In genomic region chr17:82436601-82437324, GRCh38 we compare ENCODE assay signal across 33 cellular contexts. TPM values are rescaled to one million over a fixed set of nuclear protein-coding genes. Genes with fewer than 3 reads are reported as not detected.
A peak's percentile ranks its signal among the peaks of the same experiment; 100 is the strongest.
DNase-seq lines count a peak whose midpoint lies in the region; ATAC-seq, FAIRE-seq and TF ChIP-seq lines count a peak whose summit lies in the region.
"Had no signal": no experiment of that assay in that cellular context is flagged by ENCODE, and none has a peak within 500 bp of the region (broad histone marks: within the 10 kb centered on the region; RNA-seq: fewer than 3 reads in every experiment).

No MANE protein-coding gene starts in this region.

- 0 out of 2 replicates have a peak overlapping the region, but pooled peaks have one; percentile 38 for H3K9ac ChIP-seq in BLaER1
- no peak overlapping the region; a peak in 1 of 4 replicates for H3K9ac ChIP-seq in K562 (ENCODE audit: insufficient read depth in 1 of 2, low read depth in 2 of 2, low read length in 2 of 2)
- H3K9ac ChIP-seq: neural progenitor cell had no signal

- TF ChIP-seq EP300 in K562 (IDR thresholded peaks at IDR 0.05; ENCODE audit: low read length), result no peak

- peak; percentile 26 for DNase-seq in GM20000 (ENCODE audit: low spot score)
- no peak for DNase-seq in K562 (ENCODE audit: extremely low read depth in 1 of 4, low spot score in 3 of 4)
- no peak for DNase-seq in omental fat pad (ENCODE audit: low spot score)
- no peak for DNase-seq in OCI-M2 (lab: John Stamatoyannopoulos, UW; ENCODE audit: unreplicated experiment)
- no peak for DNase-seq in activated CD8-positive, alpha-beta memory T cell treated with anti-CD3 and anti-CD28 coated beads, Interleukin-2, amount 50 U/mL, for 4 hours
- DNase-seq in stimulated activated naive CD4-positive, alpha-beta T cell treated with Interleukin-2 at 50 U/mL for 16 hours (lab: John Stamatoyannopoulos, UW), result no peak
- DNase-seq: activated B cell treated with CpG ODN at 0.5 μM for 24 hours; activated CD4-positive, alpha-beta T cell treated with anti-CD3 and anti-CD28 coated beads, Interleukin-2, amount 10 ng/mL, durations not matched to agents 7 days and 5 days; activated effector memory CD4-positive, alpha-beta T cell treated with Interleukin-2 at 50 U/mL for 16 hours; activated T-cell treated with anti-CD3 and anti-CD28 coated beads, Interleukin-2, amount 50 U/mL, for 1 hour; Caco-2; caudate nucleus; dermis blood vessel endothelial cell; esophagus squamous epithelium; foreskin keratinocyte; head of caudate nucleus; MG63; NCI-H1105; NCI-H1930; NCI-H2171 treated with DMSO at 0.1 percent for 48 hours; NCI-H510A treated with DMSO at 0.1 percent for 48 hours; RPMI8226; stimulated activated CD4-positive, alpha-beta T cell treated with anti-CD3 and anti-CD28 coated beads, Interleukin-4, amount 100 ng/mL, for 1 hour; T-helper 1 cell had no signal

- H3K4me3 ChIP-seq in BLaER1, result no peak overlapping the region
- no peak overlapping the region for H3K4me3 ChIP-seq in K562
- H3K4me3 ChIP-seq: BLaER1 treated with 17β-estradiol and CSF1 and Interleukin-3, amounts not matched to agents 10 nM and 100 nM; esophagus squamous epithelium; HAP-1; MG63; neural progenitor cell had no signal

- intact Hi-C loops in K562 (cut with micrococcal nuclease), result no loop called here

- FAIRE-seq in K562 (lab: Jason Lieb, UNC), result no peak
- FAIRE-seq: astrocyte, endometrium, keratinocyte had no signal

- in situ Hi-C loops in K562 (cut with MboI), result no loop called here

- ATAC-seq in K562, result no peak
- peak; percentile 43 for ATAC-seq in omental fat pad (ENCODE audit: low FRiP score)
- no peak for ATAC-seq in GM21360 (IDR thresholded peaks at IDR 0.05; ENCODE audit: unreplicated experiment)
- ATAC-seq: foreskin keratinocyte, sciatic nerve had no signal

- H3K36me3 ChIP-seq in BLaER1, result peaks cover 60% of the 10 kb centered on the region
- H3K36me3 ChIP-seq in K562 (ENCODE audit: control insufficient read depth, insufficient read depth, low read length), result 0 out of 3 replicates have a peak, but pooled peaks cover 2% of the 10 kb centered on the region
- H3K36me3 ChIP-seq: HAP-1, MG63, neural progenitor cell had no signal

- no peaks in the 10 kb centered on the region for H3K9me1 ChIP-seq in K562 (ENCODE audit: control insufficient read depth, insufficient read depth, low read length)

- no peak overlapping the region for H2AFZ ChIP-seq in K562 (ENCODE audit: low read depth, low read length)
- H2AFZ ChIP-seq: neural progenitor cell had no signal

- 91% methylated on average over 27 of the region's 36 CpGs for WGBS in K562 (ENCODE audit: insufficient coverage, low coverage, missing lambda C conversion rate)

- CTCF ChIA-PET in K562 (lab: Yijun Ruan, JAX; ENCODE audit: low intra/inter-chr PET ratio), result no interaction called here

- no peak for TF ChIP-seq RAD21 in K562 (CRISPR knock-in tag; conservative IDR thresholded peaks at IDR 0.05 in 1 of 2, IDR thresholded peaks at IDR 0.05 in 1 of 2)

- no peaks in the 10 kb centered on the region for H3K9me3 ChIP-seq in BLaER1
- H3K9me3 ChIP-seq in K562 (replicated peaks; ENCODE audit: control insufficient read depth, insufficient read depth, low read depth, low read length), result no peaks in the 10 kb centered on the region
- H3K9me3 ChIP-seq: BLaER1 treated with 17β-estradiol and CSF1 and Interleukin-3, amounts not matched to agents 10 nM and 100 nM; Caco-2; esophagus squamous epithelium; HAP-1; MG63 had no signal

- TF ChIP-seq CTCF in GM20000 (IDR thresholded peaks at IDR 0.05; ENCODE audit: extremely low read depth, missing control alignments), result no peak
- no peak for TF ChIP-seq CTCF in K562 (IDR thresholded peaks at IDR 0.05 in 2 of 3, conservative IDR thresholded peaks at IDR 0.05 in 1 of 3; ENCODE audit: insufficient read depth in 2 of 3, low read depth in 1 of 3, low read length in 3 of 3)
- TF ChIP-seq CTCF in omental fat pad (IDR thresholded peaks at IDR 0.05), result no peak

- peak overlapping the region; percentile 59 for H3K27ac ChIP-seq in BLaER1
- no peak overlapping the region for H3K27ac ChIP-seq in K562 (ENCODE audit: extremely low read depth, low read depth, low read length)
- H3K27ac ChIP-seq: esophagus squamous epithelium, foreskin keratinocyte, neural progenitor cell had no signal

- no TSS peak for BruUV-seq in K562 (replicated peaks; lab: Mats Ljungman, UMichigan)

- peaks cover 23% of the 10 kb centered on the region for H4K20me1 ChIP-seq in BLaER1
- no peaks in the 10 kb centered on the region for H4K20me1 ChIP-seq in K562 (replicated peaks; ENCODE audit: control insufficient read depth, insufficient read depth, low read length)

- POLR2A ChIA-PET in K562 (lab: Yijun Ruan, JAX), result no interaction called here

- H3K4me1 ChIP-seq in BLaER1 (peaks cover 93% of the 10 kb centered on the region), K562 (replicated peaks in 1 of 2; ENCODE audit: control insufficient read depth in 2 of 2, insufficient read depth in 2 of 2, low read length in 2 of 2) (peaks cover 0 to 67% of the 10 kb centered on the region in 2 experiments; a peak in 2 of 5 replicates)
- H3K4me1 ChIP-seq: Caco-2, foreskin keratinocyte, HAP-1, neural progenitor cell had no signal

- H3K27me3 ChIP-seq in BLaER1 (no peaks in the 10 kb centered on the region), K562 (ENCODE audit: control insufficient read depth in 2 of 2, insufficient read depth in 2 of 2, low read length in 2 of 2) (no peaks in the 10 kb centered on the region)
- H3K27me3 ChIP-seq: BLaER1 treated with 17β-estradiol and CSF1 and Interleukin-3, amounts not matched to agents 10 nM and 100 nM; esophagus squamous epithelium; foreskin keratinocyte; MG63; neural progenitor cell had no signal

- H3K4me2 ChIP-seq in BLaER1, result peak overlapping the region; percentile 80; the same call in 1 of the 2 replicates
- no peak overlapping the region for H3K4me2 ChIP-seq in K562 (ENCODE audit: insufficient read depth, low read length)
- H3K4me2 ChIP-seq: neural progenitor cell had no signal

- H3K79me2 ChIP-seq in K562 (ENCODE audit: control insufficient read depth, insufficient read depth, low read length), result no peaks in the 10 kb centered on the region

- TF ChIP-seq POLR2A in K562 (conservative IDR thresholded peaks at IDR 0.05), result no peak

RNA-seq across cellular contexts. Expression of gene CYBC1, which starts 13.8 kb away (rescaled TPM):
- 155 and 369 TPM in 2 replicates for total RNA-seq in K562 (2011; cell fraction: chromatin; rRNA removed; ENCODE audit: low replicate concordance)
- 226 and 254 TPM in 2 replicates for total RNA-seq in K562 (2011; cell fraction: nucleolus; rRNA removed)
- 195 and 197 TPM in 2 replicates for total RNA-seq in K562 (2011; cell fraction: nucleoplasm; rRNA removed)
- total RNA-seq in K562 (2014; rRNA removed) (51.8 and 54.5 TPM in 2 replicates), K562 (2014; rRNA removed; fragmentation: Illumina TruSeq; extraction: Trizol) (29.5 and 35.8 TPM in 2 replicates), K562 (2015; rRNA removed; fragmentation: Illumina TruSeq; extraction: Trizol) (47.8 and 50.1 TPM in 2 replicates), K562 (2021) (71.4 and 71.8 TPM in 2 replicates), omental fat pad (10 to 100 TPM; 43.8 to 74.6 (median 68.4) TPM)
- polyA plus RNA-seq in K562 (2011; rRNA removed) (49.9 TPM in 2 replicates), K562 (2014; fragmentation: Illumina TruSeq; extraction: Trizol) (68.5 and 74.8 TPM in 2 replicates), K562 (2014; fragmentation: Nextera tagmentation; extraction: Ambion mirVana) (1 to 10 TPM; 1.3 to 3.8 TPM), K562 (2014; rRNA removed) (64.3 and 64.8 TPM in 2 replicates)
- 58.3 and 104 TPM in 2 replicates for polyA plus RNA-seq in K562 (2011; cell fraction: cytosol; rRNA removed)
- 149 and 242 TPM in 2 replicates for polyA plus RNA-seq in K562 (2011; cell fraction: nucleus; rRNA removed)
- 74.7 and 93.3 TPM in 2 replicates for polyA plus RNA-seq in K562 (2012)
- 17.2 and 36.1 TPM in 2 replicates for polyA minus RNA-seq in K562 (2011; rRNA and poly(A)+ RNA removed)
- 32.9 and 43.7 TPM in 2 replicates for polyA minus RNA-seq in K562 (2011; cell fraction: cytosol; rRNA and poly(A)+ RNA removed)
- 56.5 and 68.9 TPM in 2 replicates for polyA minus RNA-seq in K562 (2011; cell fraction: nucleus; rRNA and poly(A)+ RNA removed)

RNA-seq across cellular contexts. Expression of gene OGFOD3, which starts 18.4 kb away (rescaled TPM):
- 39.5 and 85.3 TPM in 2 replicates for total RNA-seq in K562 (2011; cell fraction: chromatin; rRNA removed; ENCODE audit: low replicate concordance)
- 68.9 and 71.6 TPM in 2 replicates for total RNA-seq in K562 (2011; cell fraction: nucleolus; rRNA removed)
- total RNA-seq in K562 (2011; cell fraction: nucleoplasm; rRNA removed), result 53.3 and 56.9 TPM in 2 replicates
- total RNA-seq in K562 (2014; rRNA removed) (34.7 and 44.7 TPM in 2 replicates), K562 (2014; rRNA removed; fragmentation: Illumina TruSeq; extraction: Trizol) (8.9 and 12.3 TPM in 2 replicates), K562 (2015; rRNA removed; fragmentation: Illumina TruSeq; extraction: Trizol) (18.0 and 18.9 TPM in 2 replicates), K562 (2021) (40.5 and 43.6 TPM in 2 replicates), omental fat pad (10 to 100 TPM; 22.9 to 31.6 (median 28.6) TPM)
- polyA plus RNA-seq in K562 (2011; rRNA removed) (23.8 and 31.8 TPM in 2 replicates), K562 (2014; fragmentation: Illumina TruSeq; extraction: Trizol) (18.3 and 23.3 TPM in 2 replicates), K562 (2014; fragmentation: Nextera tagmentation; extraction: Ambion mirVana) (1 to 10 TPM in 1 of 2 experiments, under 1 TPM in 1; 0.69 to 1.8 TPM), K562 (2014; rRNA removed) (33.3 and 34.5 TPM in 2 replicates)
- polyA plus RNA-seq in K562 (2011; cell fraction: cytosol; rRNA removed), result 43.8 and 57.1 TPM in 2 replicates
- 27.5 and 35.1 TPM in 2 replicates for polyA plus RNA-seq in K562 (2011; cell fraction: nucleus; rRNA removed)
- polyA plus RNA-seq in K562 (2012), result 31.5 and 39.2 TPM in 2 replicates
- polyA minus RNA-seq in K562 (2011; rRNA and poly(A)+ RNA removed), result 15.2 and 19.6 TPM in 2 replicates
- polyA minus RNA-seq in K562 (2011; cell fraction: cytosol; rRNA and poly(A)+ RNA removed), result 27.3 and 39.2 TPM in 2 replicates
- 8.6 and 12.7 TPM in 2 replicates for polyA minus RNA-seq in K562 (2011; cell fraction: nucleus; rRNA and poly(A)+ RNA removed)

RNA-seq across cellular contexts. Expression of gene HEXD, which starts 18.6 kb away (rescaled TPM):
- 73.7 and 159 TPM in 2 replicates for total RNA-seq in K562 (2011; cell fraction: chromatin; rRNA removed; ENCODE audit: low replicate concordance)
- total RNA-seq in K562 (2011; cell fraction: nucleolus; rRNA removed), result 83.4 and 88.2 TPM in 2 replicates
- 65.7 and 67.2 TPM in 2 replicates for total RNA-seq in K562 (2011; cell fraction: nucleoplasm; rRNA removed)
- total RNA-seq in K562 (2014; rRNA removed) (10.5 and 12.3 TPM in 2 replicates), K562 (2014; rRNA removed; fragmentation: Illumina TruSeq; extraction: Trizol) (5.3 and 6.7 TPM in 2 replicates), K562 (2015; rRNA removed; fragmentation: Illumina TruSeq; extraction: Trizol) (8.3 and 10.0 TPM in 2 replicates), K562 (2021) (16.9 and 17.5 TPM in 2 replicates), omental fat pad (10 to 100 TPM; 29.1 to 66.4 (median 47.3) TPM)
- polyA plus RNA-seq in K562 (2011; rRNA removed) (20.0 and 22.3 TPM in 2 replicates), K562 (2014; fragmentation: Illumina TruSeq; extraction: Trizol) (8.7 and 10.9 TPM in 2 replicates), K562 (2014; fragmentation: Nextera tagmentation; extraction: Ambion mirVana) (1 to 10 TPM; 1.0 TPM), K562 (2014; rRNA removed) (21.9 and 25.3 TPM in 2 replicates)
- 9.6 and 16.9 TPM in 2 replicates for polyA plus RNA-seq in K562 (2011; cell fraction: cytosol; rRNA removed)
- polyA plus RNA-seq in K562 (2011; cell fraction: nucleus; rRNA removed), result 208 and 322 TPM in 2 replicates
- polyA plus RNA-seq in K562 (2012), result 13.2 and 23.9 TPM in 2 replicates
- 6.1 and 7.1 TPM in 2 replicates for polyA minus RNA-seq in K562 (2011; rRNA and poly(A)+ RNA removed)
- 5.5 and 6.5 TPM in 2 replicates for polyA minus RNA-seq in K562 (2011; cell fraction: cytosol; rRNA and poly(A)+ RNA removed)
- 28.3 and 30.8 TPM in 2 replicates for polyA minus RNA-seq in K562 (2011; cell fraction: nucleus; rRNA and poly(A)+ RNA removed)

RNA-seq across cellular contexts. Expression of gene NARF, which starts 21.8 kb away (rescaled TPM):
- total RNA-seq in K562 (2011; cell fraction: chromatin; rRNA removed; ENCODE audit: low replicate concordance), result 547 and 619 TPM in 2 replicates
- 271 and 284 TPM in 2 replicates for total RNA-seq in K562 (2011; cell fraction: nucleolus; rRNA removed)
- 322 TPM in 2 replicates for total RNA-seq in K562 (2011; cell fraction: nucleoplasm; rRNA removed)
- total RNA-seq in K562 (2014; rRNA removed), result 132 and 145 TPM in 2 replicates
- total RNA-seq in K562 (2014; rRNA removed; fragmentation: Illumina TruSeq; extraction: Trizol), result 101 and 104 TPM in 2 replicates
- total RNA-seq in K562 (2015; rRNA removed; fragmentation: Illumina TruSeq; extraction: Trizol), result 84.1 and 89.0 TPM in 2 replicates
- 272 and 273 TPM in 2 replicates for total RNA-seq in K562 (2021)
- polyA plus RNA-seq in K562 (2011; rRNA removed), result 396 and 423 TPM in 2 replicates
- polyA plus RNA-seq in K562 (2011; cell fraction: cytosol; rRNA removed), result 406 and 485 TPM in 2 replicates
- 513 and 551 TPM in 2 replicates for polyA plus RNA-seq in K562 (2011; cell fraction: nucleus; rRNA removed)
- 317 and 446 TPM in 2 replicates for polyA plus RNA-seq in K562 (2012)
- 218 and 257 TPM in 2 replicates for polyA plus RNA-seq in K562 (2014; fragmentation: Illumina TruSeq; extraction: Trizol)
- polyA plus RNA-seq in K562 (2014; fragmentation: Nextera tagmentation; extraction: Ambion mirVana), result 100 to 1,000 TPM in 1 of 2 experiments, 10 to 100 TPM in 1; 60.4 to 114 TPM
- 250 and 261 TPM in 2 replicates for polyA plus RNA-seq in K562 (2014; rRNA removed)
- polyA minus RNA-seq in K562 (2011; rRNA and poly(A)+ RNA removed), result 234 and 254 TPM in 2 replicates
- polyA minus RNA-seq in K562 (2011; cell fraction: cytosol; rRNA and poly(A)+ RNA removed), result 143 and 160 TPM in 2 replicates
- 73.8 and 104 TPM in 2 replicates for polyA minus RNA-seq in K562 (2011; cell fraction: nucleus; rRNA and poly(A)+ RNA removed)
- 10 to 100 TPM; 31.8 to 48.7 (median 35.7) TPM for total RNA-seq in omental fat pad
